In the genomic region with DNA sequence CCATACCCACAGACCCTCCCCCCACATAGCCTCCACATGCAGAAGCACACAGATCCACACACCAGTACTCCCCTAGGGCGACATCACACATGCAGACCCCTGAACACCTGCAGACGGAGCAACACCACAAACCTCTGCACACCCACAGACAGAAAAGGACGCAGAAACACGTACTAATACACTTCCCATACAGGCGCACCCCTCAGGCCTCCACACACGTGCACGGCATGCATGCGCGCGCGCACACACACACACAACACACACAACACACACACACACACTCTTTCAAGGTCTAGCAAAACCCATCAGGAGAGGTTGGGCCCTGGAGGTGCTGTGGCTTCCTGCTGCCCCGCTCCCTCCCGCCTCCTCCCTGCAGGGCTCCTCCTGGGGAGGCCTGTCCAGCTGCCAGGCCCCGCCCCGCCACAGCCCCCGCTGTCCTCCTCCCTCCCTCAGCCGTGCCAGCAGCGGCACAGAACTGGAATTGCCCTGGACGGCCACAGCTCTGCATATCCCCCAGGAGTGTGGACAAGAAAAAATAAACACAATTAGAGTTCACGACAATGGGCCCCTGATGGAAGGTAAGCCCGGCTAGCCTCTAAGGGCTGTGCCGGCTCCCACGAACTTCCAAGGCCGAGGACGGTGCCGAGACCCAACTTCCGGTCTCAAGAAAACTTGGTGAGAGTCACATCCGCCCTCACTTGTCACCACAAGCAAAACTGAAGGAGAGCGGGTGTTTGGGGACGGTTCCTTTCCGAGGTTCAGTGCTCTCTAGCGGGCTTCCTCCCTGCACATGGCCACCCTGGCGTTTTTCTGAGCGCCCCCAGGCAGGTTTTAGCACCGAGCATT, we compare ENCODE assay signal across 8 cellular contexts. TPM values are rescaled to one million over a fixed set of nuclear protein-coding genes. Genes with fewer than 3 reads are reported as not detected.
DNase-seq lines count a peak whose midpoint lies in the region; ATAC-seq and TF ChIP-seq lines count a peak whose summit lies in the region.

No MANE protein-coding gene starts in this region.

- peak overlapping the region; percentile 76 to 89 for H3K27ac ChIP-seq in liver (ENCODE audit: low read depth in 1 of 2, low read length in 2 of 2)

- TF ChIP-seq CTCF in liver (IDR thresholded peaks at IDR 0.05; ENCODE audit: low read depth, low read length, missing input control) = no peak

- peak; percentile 78 for DNase-seq in NK-92 treated with Interleukin-12 subunit alpha and Interleukin-12 subunit beta, amount 100 ng/mL, for 24 hours (lab: John Stamatoyannopoulos, UW)
- DNase-seq in NK-92 (lab: John Stamatoyannopoulos, UW; ENCODE audit: unreplicated experiment) (no peak), NCI-H226 (peak; percentile 80)
- DNase-seq in activated CD4-positive, alpha-beta T cell treated with anti-CD3 and anti-CD28 coated beads, Interleukin-2, amount 10 ng/mL, durations not matched to agents 7 days and 5 days = peak; percentile 92
- peak; percentile 58 to 72 for DNase-seq in stimulated activated CD4-positive, alpha-beta T cell treated with anti-CD3 and anti-CD28 coated beads, Interleukin-4, amount 100 ng/mL, for 48 hours (ENCODE audit: low read depth in 2 of 2)

- peak; percentile 42 for ATAC-seq in HG02973 (IDR thresholded peaks at IDR 0.05; ENCODE audit: unreplicated experiment)

- WGBS in liver = 4% methylated on average over 35 of the region's 35 CpGs

- CTCF ChIA-PET in activated CD4-positive, alpha-beta T cell treated with anti-CD3 and anti-CD28 coated beads, Interleukin-2, amount 10 ng/mL, durations not matched to agents 7 days and 5 days (lab: Charles Lee) = interaction anchor here (1.1 to 29.8 kb wide), 5 partner anchors 9 to 87 kb away, joined by 3 to 525 read pairs (median 4); no protein-coding TSS in a partner anchor

- H3K4me1 Mint-ChIP-seq in activated CD4-positive, alpha-beta T cell treated with anti-CD3 and anti-CD28 coated beads, Interleukin-2, amount 10 ng/mL, durations not matched to agents 7 days and 5 days = peaks cover 48% of the 10 kb centered on the region
- peaks cover 43% of the 10 kb centered on the region for H3K4me1 Mint-ChIP-seq in dendritic cell treated with granulocyte-macrophage colony-stimulating factor and Interleukin-4, amounts not matched to agents 40 ng/mL and 50 ng/mL, for 4 days (ENCODE audit: low read depth)

- peak overlapping the region; percentile 72 to 94 for H3K9ac ChIP-seq in liver (ENCODE audit: low read depth in 1 of 2, low read length in 2 of 2)

- H3K36me3 Mint-ChIP-seq in activated CD4-positive, alpha-beta T cell treated with anti-CD3 and anti-CD28 coated beads, Interleukin-2, amount 10 ng/mL, durations not matched to agents 7 days and 5 days (ENCODE audit: low read depth) = peaks cover 44% of the 10 kb centered on the region
- H3K36me3 Mint-ChIP-seq in dendritic cell treated with granulocyte-macrophage colony-stimulating factor and Interleukin-4, amounts not matched to agents 40 ng/mL and 50 ng/mL, for 4 days (ENCODE audit: low read depth) = peaks cover 51% of the 10 kb centered on the region

- TF ChIP-seq RAD21 in liver (IDR thresholded peaks at IDR 0.05) = peak; percentile 32 to 58

- POLR2A ChIA-PET in activated CD4-positive, alpha-beta T cell treated with anti-CD3 and anti-CD28 coated beads, Interleukin-2, amount 10 ng/mL, durations not matched to agents 7 days and 5 days (lab: Charles Lee) = interaction anchor here (0.6 kb wide), 2 partner anchors 25 to 44 kb away, joined by 4 to 5 read pairs; no protein-coding TSS in a partner anchor

- H3K4me1 ChIP-seq in liver (ENCODE audit: control insufficient read depth in 4 of 4, insufficient read depth in 4 of 4, low read length in 3 of 4) = peaks cover 12 to 61% (median 43%) of the 10 kb centered on the region in 4 donors

- peak overlapping the region; percentile 48 to 65 (median 50) for H3K4me3 ChIP-seq in liver (ENCODE audit: low read depth in 1 of 3, low read length in 3 of 3)

- no peaks in the 10 kb centered on the region for H3K9me3 ChIP-seq in liver (ENCODE audit: control insufficient read depth in 4 of 4, low read length in 3 of 4)

- H3K27me3 Mint-ChIP-seq in activated CD4-positive, alpha-beta T cell treated with anti-CD3 and anti-CD28 coated beads, Interleukin-2, amount 10 ng/mL, durations not matched to agents 7 days and 5 days = peaks cover 3% of the 10 kb centered on the region
- H3K27me3 Mint-ChIP-seq in dendritic cell treated with granulocyte-macrophage colony-stimulating factor and Interleukin-4, amounts not matched to agents 40 ng/mL and 50 ng/mL, for 4 days = no peaks in the 10 kb centered on the region

- H3K27ac Mint-ChIP-seq in activated CD4-positive, alpha-beta T cell treated with anti-CD3 and anti-CD28 coated beads, Interleukin-2, amount 10 ng/mL, durations not matched to agents 7 days and 5 days = peak overlapping the region; percentile 97
- peak overlapping the region; percentile 83 for H3K27ac Mint-ChIP-seq in dendritic cell treated with granulocyte-macrophage colony-stimulating factor and Interleukin-4, amounts not matched to agents 40 ng/mL and 50 ng/mL, for 4 days

- H3K4me3 Mint-ChIP-seq in activated CD4-positive, alpha-beta T cell treated with anti-CD3 and anti-CD28 coated beads, Interleukin-2, amount 10 ng/mL, durations not matched to agents 7 days and 5 days = peak overlapping the region; percentile 100
- peak overlapping the region; percentile 83 for H3K4me3 Mint-ChIP-seq in dendritic cell treated with granulocyte-macrophage colony-stimulating factor and Interleukin-4, amounts not matched to agents 40 ng/mL and 50 ng/mL, for 4 days

- intact Hi-C loops in dendritic cell treated with granulocyte-macrophage colony-stimulating factor and Interleukin-4, amounts not matched to agents 40 ng/mL and 50 ng/mL, for 4 days (cut with micrococcal nuclease) = loop anchor here (5.0 kb wide), 2 partner anchors 62 to 407 kb away; no protein-coding TSS in a partner anchor

- no peaks in the 10 kb centered on the region for H3K27me3 ChIP-seq in liver (ENCODE audit: control insufficient read depth in 4 of 4, insufficient read depth in 4 of 4, low read length in 3 of 4)

- no peaks in the 10 kb centered on the region for H3K9me3 Mint-ChIP-seq in activated CD4-positive, alpha-beta T cell treated with anti-CD3 and anti-CD28 coated beads, Interleukin-2, amount 10 ng/mL, durations not matched to agents 7 days and 5 days
- no peaks in the 10 kb centered on the region for H3K9me3 Mint-ChIP-seq in dendritic cell treated with granulocyte-macrophage colony-stimulating factor and Interleukin-4, amounts not matched to agents 40 ng/mL and 50 ng/mL, for 4 days

- H3K36me3 ChIP-seq in liver (ENCODE audit: control insufficient read depth in 4 of 4, insufficient read depth in 3 of 4, low read depth in 1 of 4, low read length in 3 of 4) = peaks cover 0 to 5% (median 1%) of the 10 kb centered on the region in 4 donors

TF ChIP-seq in liver, 16 proteins besides CTCF, POLR2A, EP300 and RAD21 (continues in another document):
- TF ChIP-seq, protein P1, sequence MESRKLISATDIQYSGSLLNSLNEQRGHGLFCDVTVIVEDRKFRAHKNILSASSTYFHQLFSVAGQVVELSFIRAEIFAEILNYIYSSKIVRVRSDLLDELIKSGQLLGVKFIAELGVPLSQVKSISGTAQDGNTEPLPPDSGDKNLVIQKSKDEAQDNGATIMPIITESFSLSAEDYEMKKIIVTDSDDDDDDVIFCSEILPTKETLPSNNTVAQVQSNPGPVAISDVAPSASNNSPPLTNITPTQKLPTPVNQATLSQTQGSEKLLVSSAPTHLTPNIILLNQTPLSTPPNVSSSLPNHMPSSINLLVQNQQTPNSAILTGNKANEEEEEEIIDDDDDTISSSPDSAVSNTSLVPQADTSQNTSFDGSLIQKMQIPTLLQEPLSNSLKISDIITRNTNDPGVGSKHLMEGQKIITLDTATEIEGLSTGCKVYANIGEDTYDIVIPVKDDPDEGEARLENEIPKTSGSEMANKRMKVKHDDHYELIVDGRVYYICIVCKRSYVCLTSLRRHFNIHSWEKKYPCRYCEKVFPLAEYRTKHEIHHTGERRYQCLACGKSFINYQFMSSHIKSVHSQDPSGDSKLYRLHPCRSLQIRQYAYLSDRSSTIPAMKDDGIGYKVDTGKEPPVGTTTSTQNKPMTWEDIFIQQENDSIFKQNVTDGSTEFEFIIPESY (IDR thresholded peaks at IDR 0.05) = no peak
- peak; percentile 44 for TF ChIP-seq SP1 (IDR thresholded peaks at IDR 0.05)
- TF ChIP-seq, protein P2, sequence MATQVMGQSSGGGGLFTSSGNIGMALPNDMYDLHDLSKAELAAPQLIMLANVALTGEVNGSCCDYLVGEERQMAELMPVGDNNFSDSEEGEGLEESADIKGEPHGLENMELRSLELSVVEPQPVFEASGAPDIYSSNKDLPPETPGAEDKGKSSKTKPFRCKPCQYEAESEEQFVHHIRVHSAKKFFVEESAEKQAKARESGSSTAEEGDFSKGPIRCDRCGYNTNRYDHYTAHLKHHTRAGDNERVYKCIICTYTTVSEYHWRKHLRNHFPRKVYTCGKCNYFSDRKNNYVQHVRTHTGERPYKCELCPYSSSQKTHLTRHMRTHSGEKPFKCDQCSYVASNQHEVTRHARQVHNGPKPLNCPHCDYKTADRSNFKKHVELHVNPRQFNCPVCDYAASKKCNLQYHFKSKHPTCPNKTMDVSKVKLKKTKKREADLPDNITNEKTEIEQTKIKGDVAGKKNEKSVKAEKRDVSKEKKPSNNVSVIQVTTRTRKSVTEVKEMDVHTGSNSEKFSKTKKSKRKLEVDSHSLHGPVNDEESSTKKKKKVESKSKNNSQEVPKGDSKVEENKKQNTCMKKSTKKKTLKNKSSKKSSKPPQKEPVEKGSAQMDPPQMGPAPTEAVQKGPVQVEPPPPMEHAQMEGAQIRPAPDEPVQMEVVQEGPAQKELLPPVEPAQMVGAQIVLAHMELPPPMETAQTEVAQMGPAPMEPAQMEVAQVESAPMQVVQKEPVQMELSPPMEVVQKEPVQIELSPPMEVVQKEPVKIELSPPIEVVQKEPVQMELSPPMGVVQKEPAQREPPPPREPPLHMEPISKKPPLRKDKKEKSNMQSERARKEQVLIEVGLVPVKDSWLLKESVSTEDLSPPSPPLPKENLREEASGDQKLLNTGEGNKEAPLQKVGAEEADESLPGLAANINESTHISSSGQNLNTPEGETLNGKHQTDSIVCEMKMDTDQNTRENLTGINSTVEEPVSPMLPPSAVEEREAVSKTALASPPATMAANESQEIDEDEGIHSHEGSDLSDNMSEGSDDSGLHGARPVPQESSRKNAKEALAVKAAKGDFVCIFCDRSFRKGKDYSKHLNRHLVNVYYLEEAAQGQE (IDR thresholded peaks at IDR 0.05) = peak; percentile 60
- TF ChIP-seq EGR1 (IDR thresholded peaks at IDR 0.05; ENCODE audit: low read depth in 2 of 2) = peak in 1 of 2 donors; percentile 35
- no peak for TF ChIP-seq HNF4G (IDR thresholded peaks at IDR 0.05)
- peak; percentile 52 for TF ChIP-seq YY1 (IDR thresholded peaks at IDR 0.05)
- TF ChIP-seq RXRA (IDR thresholded peaks at IDR 0.05) = peak in 1 of 2 donors; percentile 24
- TF ChIP-seq, protein P3, sequence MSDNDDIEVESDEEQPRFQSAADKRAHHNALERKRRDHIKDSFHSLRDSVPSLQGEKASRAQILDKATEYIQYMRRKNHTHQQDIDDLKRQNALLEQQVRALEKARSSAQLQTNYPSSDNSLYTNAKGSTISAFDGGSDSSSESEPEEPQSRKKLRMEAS (IDR thresholded peaks at IDR 0.05) = peak; percentile 77

RNA-seq across cellular contexts. Expression of a gene that starts 6.8 kb away (rescaled TPM):
- total RNA-seq in activated CD4-positive, alpha-beta T cell treated with anti-CD3 and anti-CD28 coated beads, Interleukin-2, amount 10 ng/mL, durations not matched to agents 7 days and 5 days = 100 to 1,000 TPM; 210 to 228 TPM
- total RNA-seq in liver = 10 to 100 TPM; 10.3 to 19.7 TPM
- polyA plus RNA-seq in liver = 10 to 100 TPM; 18.1 to 26.8 TPM

Comparison
In these comparisons a context has a peak if more than half of its experiments do, and no peak if none do; other contexts are left out.
1. RNA of a gene that starts 6.8 kb away (total RNA-seq): 210 to 228 TPM in activated CD4-positive, alpha-beta T cell treated with anti-CD3 and anti-CD28 coated beads, Interleukin-2, amount 10 ng/mL, durations not matched to agents 7 days and 5 days; 10.3 to 19.7 TPM in liver; every median in the first group is over 10 times any median in the second.